19 cellular contexts compared by ENCODE assay signal in genomic region chr19:18646535-18647370, GRCh38. TPM values are rescaled to one million over a fixed set of nuclear protein-coding genes. Genes with fewer than 3 reads are reported as not detected.
DNase-seq lines count a peak whose midpoint lies in the region; ATAC-seq and TF ChIP-seq lines count a peak whose summit lies in the region.
"Had no signal": no experiment of that assay in that cellular context is flagged by ENCODE, and none has a peak within 500 bp of the region (broad histone marks: within the 10 kb centered on the region; RNA-seq: fewer than 3 reads in every experiment).

No MANE protein-coding gene starts in this region.

- no peak for TF ChIP-seq CTCF in neural cell (IDR thresholded peaks at IDR 0.05; ENCODE audit: poor library complexity, severe bottlenecking)

- H3K4me1 ChIP-seq in BLaER1: peaks cover 89% of the 10 kb centered on the region

- H3K4me2 ChIP-seq in BLaER1: peak overlapping the region; percentile 98
- no peak overlapping the region for H3K4me2 ChIP-seq in neural cell (ENCODE audit: low read length)

- TF ChIP-seq EP300 in neural cell (conservative IDR thresholded peaks at IDR 0.05; ENCODE audit: poor library complexity, severe bottlenecking): no peak

- no peak for TF ChIP-seq RAD21 in neural cell (conservative IDR thresholded peaks at IDR 0.05)

- peaks cover 4% of the 10 kb centered on the region for H3K79me2 ChIP-seq in neural cell (replicated peaks; ENCODE audit: insufficient read depth, low read length)

- H3K9ac ChIP-seq in BLaER1: no peak overlapping the region
- H3K9ac ChIP-seq in neural cell (ENCODE audit: low read length): peak overlapping the region; percentile 51

- H3K27me3 ChIP-seq in BLaER1 (no peaks in the 10 kb centered on the region), neural cell (ENCODE audit: insufficient read depth, low read depth, low read length) (no peaks in the 10 kb centered on the region)
- H3K27me3 ChIP-seq: vagina had no signal

- H3K9me2 ChIP-seq in neural cell (ENCODE audit: insufficient read depth, low read length): no peaks in the 10 kb centered on the region

- no peaks in the 10 kb centered on the region for H3K36me3 ChIP-seq in BLaER1
- H3K36me3 ChIP-seq in neural cell (ENCODE audit: insufficient read depth, low read length): no peaks in the 10 kb centered on the region
- H3K36me3 ChIP-seq: left ventricle myocardium inferior, vagina had no signal

- H3K27ac ChIP-seq in BLaER1 (no peak overlapping the region), caudate nucleus (ENCODE audit: low read depth, low read length) (peak overlapping the region; percentile 93), neural cell (ENCODE audit: low read length) (peak overlapping the region; percentile 87)
- H3K27ac ChIP-seq: vagina had no signal

- H3K4me3 ChIP-seq in BLaER1 (no peak overlapping the region), neural cell (ENCODE audit: low read length) (peak overlapping the region; percentile 36)
- H3K4me3 ChIP-seq: left ventricle myocardium inferior, vagina had no signal

- H2AFZ ChIP-seq in neural cell (ENCODE audit: low read depth, low read length): no peak overlapping the region

- H3K9me3 ChIP-seq in BLaER1 (no peaks in the 10 kb centered on the region), neural cell (ENCODE audit: low read length) (no peaks in the 10 kb centered on the region)
- H3K9me3 ChIP-seq: left ventricle myocardium inferior, vagina had no signal

- peak; percentile 36 for DNase-seq in NCI-H1436 treated with DMSO at 0.1 percent for 48 hours (lab: John Stamatoyannopoulos, UW)
- no peak for DNase-seq in caudate nucleus (lab: John Stamatoyannopoulos, UW)
- DNase-seq in NCI-H2029 treated with DMSO at 0.1 percent for 48 hours (lab: John Stamatoyannopoulos, UW): no peak
- no peak for DNase-seq in C1 segment of cervical spinal cord (lab: John Stamatoyannopoulos, UW)
- DNase-seq in NCI-H774 (lab: John Stamatoyannopoulos, UW): no peak
- DNase-seq: activated CD4-positive, alpha-beta T cell treated with anti-CD3 and anti-CD28 coated beads, Interleukin-2, amount 10 ng/mL, durations not matched to agents 24 days and 14 days; activated effector memory CD4-positive, alpha-beta T cell treated with Interleukin-2 at 50 U/mL for 16 hours; CD4-positive, CD25-positive, alpha-beta regulatory T cell; DMS153; effector CD8-positive, alpha-beta T cell; left ventricle myocardium inferior; NCI-H2029; NCI-H526; SHP77 treated with DMSO at 0.1 percent for 48 hours; stimulated activated CD4-positive, alpha-beta T cell treated with anti-CD3 and anti-CD28 coated beads, Interleukin-2, amount 100 ng/mL, for 24 hours had no signal

- ATAC-seq in GM19452 (IDR thresholded peaks at IDR 0.05; ENCODE audit: unreplicated experiment): no peak

- H4K20me1 ChIP-seq in BLaER1: peaks cover 89% of the 10 kb centered on the region
- no peaks in the 10 kb centered on the region for H4K20me1 ChIP-seq in neural cell (ENCODE audit: insufficient read depth)

- H3F3A ChIP-seq in neural cell (ENCODE audit: insufficient read depth, low read length, poor library complexity, severe bottlenecking): no peaks in the 10 kb centered on the region

TF ChIP-seq in neural cell, 6 proteins besides CTCF, POLR2A, EP300 and RAD21:
- TF ChIP-seq REST (IDR thresholded peaks at IDR 0.05; ENCODE audit: borderline replicate concordance): no peak
- TF ChIP-seq POLR2AphosphoS5 (IDR thresholded peaks at IDR 0.05): peak; percentile 43

RNA-seq across cellular contexts. Expression of gene KLHL26, which starts 9.9 kb away (rescaled TPM):
- polyA plus RNA-seq in neural cell: 4.7 and 8.0 TPM in 2 replicates
- 14.6 TPM in 2 replicates for polyA minus RNA-seq in neural cell

RNA-seq across cellular contexts. Expression of gene TMEM59L, which starts 34.1 kb away (rescaled TPM):
- 138 and 173 TPM in 2 replicates for polyA plus RNA-seq in neural cell
- 39.4 and 42.1 TPM in 2 replicates for polyA minus RNA-seq in neural cell
- polyA plus RNA-seq: CD4-positive, CD25-positive, alpha-beta regulatory T cell had no signal

RNA-seq across cellular contexts. Expression of gene CRTC1, which starts 36.7 kb away (rescaled TPM):
- 10.4 and 14.4 TPM in 2 replicates for polyA plus RNA-seq in neural cell
- 14.0 and 14.4 TPM in 2 replicates for polyA minus RNA-seq in neural cell

RNA-seq across cellular contexts. Expression of gene CRLF1, which starts 40.2 kb away (rescaled TPM):
- polyA plus RNA-seq in neural cell: 3.3 and 14.2 TPM in 2 replicates
- not detected in 2 replicates for polyA minus RNA-seq in neural cell

RNA-seq across cellular contexts. Expression of gene REX1BD, which starts 58.2 kb away (rescaled TPM):
- 214 and 277 TPM in 2 replicates for polyA plus RNA-seq in neural cell
- polyA minus RNA-seq in neural cell: 21.4 and 24.6 TPM in 2 replicates
